In genomic region chr5:159972538-159973362, GRCh38 we compare ENCODE assay signal across 14 cellular contexts. TPM values are rescaled to one million over a fixed set of nuclear protein-coding genes. Genes with fewer than 3 reads are reported as not detected.
DNase-seq lines count a peak whose midpoint lies in the region; ATAC-seq and TF ChIP-seq lines count a peak whose summit lies in the region.
"Had no signal": no experiment of that assay in that cellular context is flagged by ENCODE, and none has a peak within 500 bp of the region (broad histone marks: within the 10 kb centered on the region; RNA-seq: fewer than 3 reads in every experiment).

No MANE protein-coding gene starts in this region.

- no peaks in the 10 kb centered on the region for H3K27me3 ChIP-seq in right atrium auricular region

- H3K27ac Mint-ChIP-seq in T-helper 2 cell treated with Interferon-gamma antibody and Interleukin-4, amounts not matched to agents 5 μg/mL and 100 μg/mL, for 36 hours: no peak overlapping the region
- no peak overlapping the region for H3K27ac Mint-ChIP-seq in activated CD4-positive, alpha-beta memory T cell treated with anti-CD3 and anti-CD28 coated beads for 36 hours
- H3K27ac Mint-ChIP-seq: activated naive CD4-positive, alpha-beta T cell treated with anti-CD3 and anti-CD28 coated beads, Interleukin-2, amount 50 U/mL, for 72 hours had no signal

- no peak overlapping the region for H3K27ac ChIP-seq in right atrium auricular region

- H3K4me3 ChIP-seq in right atrium auricular region: peak overlapping the region; percentile 30 to 49

- no peak for ATAC-seq in HG02678 (IDR thresholded peaks at IDR 0.05; ENCODE audit: unreplicated experiment)
- ATAC-seq: HCT116 had no signal

- no peaks in the 10 kb centered on the region for H3K36me3 Mint-ChIP-seq in T-helper 2 cell treated with Interferon-gamma antibody and Interleukin-4, amounts not matched to agents 5 μg/mL and 100 μg/mL, for 36 hours (ENCODE audit: low read depth)
- no peaks in the 10 kb centered on the region for H3K36me3 Mint-ChIP-seq in activated CD4-positive, alpha-beta memory T cell treated with anti-CD3 and anti-CD28 coated beads for 36 hours

- POLR2A ChIA-PET in activated CD4-positive, alpha-beta memory T cell treated with anti-CD3 and anti-CD28 coated beads for 36 hours (lab: Charles Lee): no interaction called here

- peaks cover 0 to 7% of the 10 kb centered on the region in 2 donors for H3K4me1 ChIP-seq in right atrium auricular region

- H3K4me1 Mint-ChIP-seq in T-helper 2 cell treated with Interferon-gamma antibody and Interleukin-4, amounts not matched to agents 5 μg/mL and 100 μg/mL, for 36 hours (ENCODE audit: low read depth): peaks cover 5% of the 10 kb centered on the region
- H3K4me1 Mint-ChIP-seq in activated CD4-positive, alpha-beta memory T cell treated with anti-CD3 and anti-CD28 coated beads for 36 hours (ENCODE audit: low read depth): peaks cover 12% of the 10 kb centered on the region

- no peaks in the 10 kb centered on the region for H3K36me3 ChIP-seq in right atrium auricular region

- CTCF ChIA-PET in activated CD4-positive, alpha-beta memory T cell treated with anti-CD3 and anti-CD28 coated beads for 36 hours (lab: Charles Lee): interaction anchor here (1.0 kb wide), 1 partner anchor 49 kb away, joined by 4 read pairs; no protein-coding TSS in a partner anchor

- peak overlapping the region; percentile 35 for H3K4me3 Mint-ChIP-seq in T-helper 2 cell treated with Interferon-gamma antibody and Interleukin-4, amounts not matched to agents 5 μg/mL and 100 μg/mL, for 36 hours
- H3K4me3 Mint-ChIP-seq in activated CD4-positive, alpha-beta memory T cell treated with anti-CD3 and anti-CD28 coated beads for 36 hours: peak overlapping the region; percentile 42

- intact Hi-C loops in activated CD4-positive, alpha-beta memory T cell treated with anti-CD3 and anti-CD28 coated beads for 36 hours (cut with micrococcal nuclease): no loop called here

- H3K9me3 ChIP-seq in right atrium auricular region: no peaks in the 10 kb centered on the region

- no peak for TF ChIP-seq CTCF in right atrium auricular region (IDR thresholded peaks at IDR 0.05)

- no peak for DNase-seq in T-helper 2 cell treated with Interferon-gamma antibody and Interleukin-4, amounts not matched to agents 5 μg/mL and 100 μg/mL, for 36 hours (ENCODE audit: low spot score)
- DNase-seq in T-helper 2 cell (no peak), right atrium auricular region (ENCODE audit: low spot score) (no peak), retina (peak; percentile 49), SHP77 (lab: John Stamatoyannopoulos, UW) (no peak), NCI-H1417 treated with DMSO at 0.1 percent for 48 hours (lab: John Stamatoyannopoulos, UW) (no peak)
- DNase-seq in activated CD4-positive, alpha-beta memory T cell treated with anti-CD3 and anti-CD28 coated beads for 36 hours: no peak
- DNase-seq: NCI-H1048; NK-92 treated with Interleukin-12 subunit alpha and Interleukin-12 subunit beta, amount 100 ng/mL, for 24 hours; T-helper 9 cell had no signal

- peaks cover 62% of the 10 kb centered on the region for H3K27me3 Mint-ChIP-seq in T-helper 2 cell treated with Interferon-gamma antibody and Interleukin-4, amounts not matched to agents 5 μg/mL and 100 μg/mL, for 36 hours (ENCODE audit: low read depth)
- H3K27me3 Mint-ChIP-seq in activated CD4-positive, alpha-beta memory T cell treated with anti-CD3 and anti-CD28 coated beads for 36 hours: peaks cover 46% of the 10 kb centered on the region

- H3K9me3 Mint-ChIP-seq in T-helper 2 cell treated with Interferon-gamma antibody and Interleukin-4, amounts not matched to agents 5 μg/mL and 100 μg/mL, for 36 hours: no peaks in the 10 kb centered on the region
- H3K9me3 Mint-ChIP-seq in activated CD4-positive, alpha-beta memory T cell treated with anti-CD3 and anti-CD28 coated beads for 36 hours: no peaks in the 10 kb centered on the region
- H3K9me3 Mint-ChIP-seq: activated naive CD4-positive, alpha-beta T cell treated with anti-CD3 and anti-CD28 coated beads, Interleukin-2, amount 50 U/mL, for 72 hours had no signal

RNA-seq across cellular contexts. Expression of gene TTC1, which starts 36.2 kb away (rescaled TPM):
- total RNA-seq in activated CD4-positive, alpha-beta memory T cell treated with anti-CD3 and anti-CD28 coated beads for 36 hours: 10 to 100 TPM; 53.6 to 54.3 TPM
- total RNA-seq in right atrium auricular region: 10 to 100 TPM; 51.2 to 77.0 TPM

RNA-seq across cellular contexts. Expression of gene ADRA1B, which starts 56.5 kb away (rescaled TPM):
- total RNA-seq in activated CD4-positive, alpha-beta memory T cell treated with anti-CD3 and anti-CD28 coated beads for 36 hours: not detected
- total RNA-seq in right atrium auricular region: 1 to 10 TPM; 3.4 to 3.5 TPM
- total RNA-seq: A673; activated naive CD4-positive, alpha-beta T cell treated with anti-CD3 and anti-CD28 coated beads, Interleukin-2, amount 50 U/mL, for 72 hours had no signal

Comparison
In these comparisons a context has a peak if more than half of its experiments do, and no peak if none do; other contexts are left out.
1. RNA of gene ADRA1B, which starts 56.5 kb away (total RNA-seq): 3.4 to 3.5 TPM in right atrium auricular region; not detected in activated CD4-positive, alpha-beta memory T cell treated with anti-CD3 and anti-CD28 coated beads for 36 hours; every median in the first group is over 4 times any median in the second.